8 cellular contexts compared by ENCODE assay signal in the genomic region with DNA sequence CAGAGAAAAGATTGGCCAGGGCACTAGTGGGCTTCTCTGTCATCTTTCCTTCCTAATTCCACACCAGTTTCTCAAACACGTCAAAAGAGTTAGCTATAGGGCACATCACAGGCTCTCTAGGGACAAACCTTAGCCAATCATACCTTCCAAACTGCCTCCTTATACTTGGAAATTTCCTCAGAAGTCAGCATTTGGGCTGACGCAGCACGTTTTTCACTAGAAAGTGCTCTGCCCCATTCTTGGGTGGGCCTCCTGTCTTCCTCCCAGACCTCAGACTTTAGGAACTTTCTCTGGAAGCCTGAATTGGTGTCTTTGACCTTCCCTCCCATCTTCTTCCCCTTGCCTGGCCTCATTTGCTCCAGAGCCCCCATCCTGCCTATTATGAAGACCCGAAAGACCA. TPM values are rescaled to one million over a fixed set of nuclear protein-coding genes. Genes with fewer than 3 reads are reported as not detected.
DNase-seq lines count a peak whose midpoint lies in the region; ATAC-seq and TF ChIP-seq lines count a peak whose summit lies in the region.

No MANE protein-coding gene starts in this region.

- H3K9me3 Mint-ChIP-seq in Caco-2 (ENCODE audit: unreplicated experiment) (no peaks in the 10 kb centered on the region), progenitor cell of endocrine pancreas (ENCODE audit: low read depth) (no peaks in the 10 kb centered on the region)

- TF ChIP-seq POLR2A in esophagus muscularis mucosa (IDR thresholded peaks at IDR 0.05; ENCODE audit: low read depth) = no peak

- 69% methylated on average over 4 of the region's 4 CpGs for WGBS in esophagus muscularis mucosa

- no peak for TF ChIP-seq EP300 in esophagus muscularis mucosa (IDR thresholded peaks at IDR 0.05)

- CTCF ChIA-PET in Caco-2 (lab: Charles Lee) = interaction anchor here (0.6 to 3.1 kb wide), 21 partner anchors 8 to 169 kb away, joined by 3 to 47 read pairs (median 6); a partner anchor contains a TSS

- H3K36me3 Mint-ChIP-seq in Caco-2 (ENCODE audit: insufficient read depth, unreplicated experiment) (no peaks in the 10 kb centered on the region), progenitor cell of endocrine pancreas (ENCODE audit: insufficient read depth) (no peaks in the 10 kb centered on the region)

- DNase-seq in Caco-2 (no peak), SK-N-MC (ENCODE audit: low read depth, low spot score) (no peak), esophagus muscularis mucosa (ENCODE audit: extremely low spot score) (no peak), progenitor cell of endocrine pancreas (ENCODE audit: low spot score, unreplicated experiment) (no peak), NCI-H187 treated with DMSO at 0.1 percent for 48 hours (lab: John Stamatoyannopoulos, UW) (no peak), NOMO-1 treated with dmso at 0.1 percent for 144 hours (lab: John Stamatoyannopoulos, UW; ENCODE audit: unreplicated experiment) (no peak)
- no peak for DNase-seq in stimulated activated CD4-positive, alpha-beta T cell treated with anti-CD3 and anti-CD28 coated beads, Interleukin-4, amount 100 ng/mL, for 4 hours

- H3K9me3 ChIP-seq in Caco-2 = no peaks in the 10 kb centered on the region
- H3K9me3 ChIP-seq in SK-N-MC (ENCODE audit: low read depth, low read length) = no peaks in the 10 kb centered on the region
- no peaks in the 10 kb centered on the region for H3K9me3 ChIP-seq in esophagus muscularis mucosa

- H3K4me3 ChIP-seq in Caco-2 (ENCODE audit: low read depth, low read length) = peak overlapping the region; percentile 40
- H3K4me3 ChIP-seq in SK-N-MC = peak overlapping the region; percentile 79
- H3K4me3 ChIP-seq in esophagus muscularis mucosa = peak overlapping the region; percentile 56 to 63 (median 60)

- no peaks in the 10 kb centered on the region for H3K36me3 ChIP-seq in Caco-2 (ENCODE audit: control insufficient read depth, insufficient read depth, low read length)
- no peaks in the 10 kb centered on the region for H3K36me3 ChIP-seq in SK-N-MC (ENCODE audit: insufficient read depth, low read length)
- H3K36me3 ChIP-seq in esophagus muscularis mucosa = peaks cover 11 to 33% (median 28%) of the 10 kb centered on the region in 4 donors

- H3K4me1 Mint-ChIP-seq in Caco-2 (ENCODE audit: low read depth, unreplicated experiment) = peaks cover 14% of the 10 kb centered on the region
- peaks cover 15% of the 10 kb centered on the region for H3K4me1 Mint-ChIP-seq in progenitor cell of endocrine pancreas (ENCODE audit: low read depth)

- BruUV-seq in Caco-2 (replicated peaks; lab: Mats Ljungman, UMichigan) = no TSS peak

- H3K27ac Mint-ChIP-seq in Caco-2 (ENCODE audit: unreplicated experiment) = peak overlapping the region; percentile 99
- peak overlapping the region; percentile 97 for H3K27ac Mint-ChIP-seq in progenitor cell of endocrine pancreas

- intact Hi-C loops in Caco-2 (cut with micrococcal nuclease; ENCODE audit: unreplicated experiment) = no loop called here
- intact Hi-C loops in esophagus muscularis mucosa (cut with DNase I) = no loop called here

- H3K27me3 ChIP-seq in Caco-2 (replicated peaks; ENCODE audit: control insufficient read depth, insufficient read depth, low read length) (no peaks in the 10 kb centered on the region), esophagus muscularis mucosa (peaks cover 0 to 14% (median 5%) of the 10 kb centered on the region in 4 donors)

- no peak for ATAC-seq in HG03565 (IDR thresholded peaks at IDR 0.05; ENCODE audit: unreplicated experiment)

- 0 out of 2 replicates have a peak overlapping the region, but pooled peaks have one; percentile 19 for H3K27ac ChIP-seq in SK-N-MC
- H3K27ac ChIP-seq in esophagus muscularis mucosa (replicated peaks in 1 of 4) = peak overlapping the region; percentile 85 to 91 (median 87)

- POLR2A ChIA-PET in Caco-2 (lab: Charles Lee) = interaction anchor here (1.0 to 2.1 kb wide), 6 partner anchors 7 to 51 kb away, joined by 3 to 24 read pairs (median 8); a partner anchor contains a TSS

- no peaks in the 10 kb centered on the region for H3K27me3 Mint-ChIP-seq in Caco-2 (ENCODE audit: insufficient read depth, unreplicated experiment)
- peaks cover 55% of the 10 kb centered on the region for H3K27me3 Mint-ChIP-seq in progenitor cell of endocrine pancreas

- TF ChIP-seq CTCF in Caco-2 (IDR thresholded peaks at IDR 0.05; ENCODE audit: insufficient read depth in 1 of 2, low read depth in 1 of 2, low read length in 1 of 2, severe bottlenecking in 1 of 2, unreplicated experiment in 1 of 2) = no peak
- TF ChIP-seq CTCF in esophagus muscularis mucosa (IDR thresholded peaks at IDR 0.05) = no peak
- no peak for TF ChIP-seq CTCF in progenitor cell of endocrine pancreas (IDR thresholded peaks at IDR 0.05; ENCODE audit: unreplicated experiment)

- H3K4me1 ChIP-seq in Caco-2 (peaks cover 24% of the 10 kb centered on the region), esophagus muscularis mucosa (peaks cover 12 to 30% (median 27%) of the 10 kb centered on the region in 4 donors)

- peak overlapping the region; percentile 92 for H3K4me3 Mint-ChIP-seq in Caco-2 (ENCODE audit: unreplicated experiment)
- peak overlapping the region; percentile 86 for H3K4me3 Mint-ChIP-seq in progenitor cell of endocrine pancreas (ENCODE audit: low read depth)

- peak overlapping the region; percentile 67 for H3K9ac ChIP-seq in SK-N-MC (ENCODE audit: insufficient read length)

RNA-seq across cellular contexts. Expression of a gene that starts 11.1 kb away (rescaled TPM):
- total RNA-seq in Caco-2 (2022) = 23.4 and 30.3 TPM in 2 replicates
- total RNA-seq in esophagus muscularis mucosa = 10 to 100 TPM; 40.9 to 95.5 (median 76.1) TPM
- 4.4 and 6.1 TPM in 2 replicates for total RNA-seq in progenitor cell of endocrine pancreas

RNA-seq across cellular contexts. Expression of a gene that starts 11.2 kb away (rescaled TPM):
- total RNA-seq in Caco-2 (2022) = 1.4 and 1.5 TPM in 2 replicates
- total RNA-seq in esophagus muscularis mucosa = under 1 TPM; under 0.01 to 0.75 (median 0.39) TPM
- 0.29 and 0.84 TPM in 2 replicates for total RNA-seq in progenitor cell of endocrine pancreas

RNA-seq across cellular contexts. Expression of a gene that starts 19.7 kb away (rescaled TPM):
- total RNA-seq in Caco-2 (2022) (41.3 and 42.3 TPM in 2 replicates), esophagus muscularis mucosa (1 to 10 TPM; 1.0 to 4.0 (median 2.6) TPM), progenitor cell of endocrine pancreas (1.3 and 2.0 TPM in 2 replicates)

RNA-seq across cellular contexts. Expression of a gene that starts 42.5 kb away (rescaled TPM):
- total RNA-seq in Caco-2 (2022) = 53.3 and 54.8 TPM in 2 replicates
- total RNA-seq in esophagus muscularis mucosa = 100 to 1,000 TPM in 3 of 4 donors, 10 to 100 TPM in 1; 90.5 to 209 (median 162) TPM
- 81.1 and 83.2 TPM in 2 replicates for total RNA-seq in progenitor cell of endocrine pancreas

RNA-seq across cellular contexts. Expression of a gene that starts 54.8 kb away (rescaled TPM):
- 26.2 and 29.8 TPM in 2 replicates for total RNA-seq in Caco-2 (2022)
- 10 to 100 TPM in 2 of 4 donors, 1 to 10 TPM in 2; 3.7 to 11.1 (median 9.0) TPM for total RNA-seq in esophagus muscularis mucosa
- 12.8 and 13.3 TPM in 2 replicates for total RNA-seq in progenitor cell of endocrine pancreas
